ENCODE assay signal across 8 cellular contexts in genomic region chr4:7103599-7104365, GRCh38. TPM values are rescaled to one million over a fixed set of nuclear protein-coding genes. Genes with fewer than 3 reads are reported as not detected.
DNase-seq lines count a peak whose midpoint lies in the region; ATAC-seq and TF ChIP-seq lines count a peak whose summit lies in the region.

No MANE protein-coding gene starts in this region.

- H3K4me3 Mint-ChIP-seq in stimulated activated effector memory CD8-positive, alpha-beta T cell treated with anti-CD3 and anti-CD28 coated beads, Interleukin-12 subunit alpha, Interleukin-12 subunit beta, amount 100 ng/mL, for 72 hours = peak overlapping the region; percentile 91

- peak overlapping the region; percentile 78 for H3K4me3 ChIP-seq in AG10803 (ENCODE audit: low read length)
- H3K4me3 ChIP-seq in astrocyte of the spinal cord (ENCODE audit: low read depth, low read length) = peak overlapping the region; percentile 62

- no peaks in the 10 kb centered on the region for H3K36me3 Mint-ChIP-seq in stimulated activated effector memory CD8-positive, alpha-beta T cell treated with anti-CD3 and anti-CD28 coated beads, Interleukin-12 subunit alpha, Interleukin-12 subunit beta, amount 100 ng/mL, for 72 hours

- in situ Hi-C loops in astrocyte of the spinal cord (cut with HindIII; ENCODE audit: low sequenced_read_pairs) = no loop called here

- ATAC-seq in HG03108 (IDR thresholded peaks at IDR 0.05; ENCODE audit: unreplicated experiment) (peak; percentile 5), left colon (peak; percentile 78), HG03439 (IDR thresholded peaks at IDR 0.05; ENCODE audit: unreplicated experiment) (no peak)
- no peak for ATAC-seq in stimulated activated effector memory CD8-positive, alpha-beta T cell treated with anti-CD3 and anti-CD28 coated beads, Interleukin-12 subunit alpha, Interleukin-12 subunit beta, amount 100 ng/mL, for 72 hours

- TF ChIP-seq CTCF in AG10803 (conservative IDR thresholded peaks at IDR 0.05; ENCODE audit: low read length) (no peak), astrocyte of the spinal cord (IDR thresholded peaks at IDR 0.05; ENCODE audit: low read depth, low read length) (no peak)

- no peaks in the 10 kb centered on the region for H3K9me3 Mint-ChIP-seq in stimulated activated effector memory CD8-positive, alpha-beta T cell treated with anti-CD3 and anti-CD28 coated beads, Interleukin-12 subunit alpha, Interleukin-12 subunit beta, amount 100 ng/mL, for 72 hours

- intact Hi-C loops in left colon (cut with DNase I, micrococcal nuclease) = no loop called here

- DNase-seq in AG10803 (ENCODE audit: low read depth) (no peak), astrocyte of the spinal cord (ENCODE audit: low read depth, low spot score) (no peak), left colon (peak; percentile 87), GM19238 (ENCODE audit: insufficient read length, low spot score) (no peak), OCI-M2 (lab: John Stamatoyannopoulos, UW; ENCODE audit: unreplicated experiment) (no peak)
- peak in 1 of 2 donors; percentile 52 for DNase-seq in stimulated activated effector memory CD8-positive, alpha-beta T cell treated with anti-CD3 and anti-CD28 coated beads, Interleukin-12 subunit alpha, Interleukin-12 subunit beta, amount 100 ng/mL, for 72 hours (ENCODE audit: low spot score in 2 of 2)

- peak overlapping the region; percentile 79 for H3K27ac Mint-ChIP-seq in stimulated activated effector memory CD8-positive, alpha-beta T cell treated with anti-CD3 and anti-CD28 coated beads, Interleukin-12 subunit alpha, Interleukin-12 subunit beta, amount 100 ng/mL, for 72 hours

- peaks cover 23% of the 10 kb centered on the region for H3K4me1 Mint-ChIP-seq in stimulated activated effector memory CD8-positive, alpha-beta T cell treated with anti-CD3 and anti-CD28 coated beads, Interleukin-12 subunit alpha, Interleukin-12 subunit beta, amount 100 ng/mL, for 72 hours

RNA-seq across cellular contexts. Expression of gene GRPEL1, which starts 35.9 kb away (rescaled TPM):
- total RNA-seq in left colon = 10 to 100 TPM; 29.5 to 36.0 TPM

Comparison
In these comparisons a context has a peak if more than half of its experiments do, and no peak if none do; other contexts are left out.
1. DNase-seq: peak in left colon (2 of 2); none in AG10803 (single experiment), astrocyte of the spinal cord (single experiment), GM19238 (single experiment) and OCI-M2 (single experiment).
2. ATAC-seq: peak in HG03108 (single experiment) and left colon (single experiment); none in stimulated activated effector memory CD8-positive, alpha-beta T cell treated with anti-CD3 and anti-CD28 coated beads, Interleukin-12 subunit alpha, Interleukin-12 subunit beta, amount 100 ng/mL, for 72 hours (single experiment) and HG03439 (single experiment).